In the genomic region with DNA sequence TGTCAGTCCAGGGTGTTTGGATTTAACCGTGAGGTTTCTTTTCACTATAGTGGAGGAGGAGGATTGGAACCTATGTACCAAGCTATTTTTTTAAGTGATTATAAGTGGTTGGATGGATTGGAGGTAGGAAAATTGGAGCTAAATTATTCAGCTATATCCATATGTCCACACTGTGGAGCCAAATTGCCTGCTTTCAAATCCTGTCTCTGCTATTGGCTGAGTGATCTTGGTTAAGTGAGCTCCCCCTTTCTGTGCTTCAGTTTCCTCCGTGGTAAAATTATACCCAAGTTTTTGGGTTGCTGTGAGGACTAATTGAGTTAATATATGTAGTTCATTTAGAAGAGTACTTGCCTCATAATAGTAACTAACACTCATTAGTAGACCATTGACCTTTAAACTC, we compare ENCODE assay signal across 9 cellular contexts. TPM values are rescaled to one million over a fixed set of nuclear protein-coding genes. Genes with fewer than 3 reads are reported as not detected.
DNase-seq lines count a peak whose midpoint lies in the region; ATAC-seq, FAIRE-seq and TF ChIP-seq lines count a peak whose summit lies in the region.
"Had no signal": no experiment of that assay in that cellular context is flagged by ENCODE, and none has a peak within 500 bp of the region (broad histone marks: within the 10 kb centered on the region; RNA-seq: fewer than 3 reads in every experiment).

No MANE protein-coding gene starts in this region.

- no peak overlapping the region for H3K4me3 Mint-ChIP-seq in activated T-helper 2 cell treated with anti-CD3 and anti-CD28 coated beads, Interferon-gamma antibody, Interleukin-2, Interleukin-4, amounts not matched to agents 10 μg/mL and 5 μg/mL and 100 μg/mL, durations not matched to agents 14 hours and 24 hours and 36 hours (ENCODE audit: low read depth)

- no peak overlapping the region for H3K27ac Mint-ChIP-seq in activated T-helper 2 cell treated with anti-CD3 and anti-CD28 coated beads, Interferon-gamma antibody, Interleukin-2, Interleukin-4, amounts not matched to agents 10 μg/mL and 5 μg/mL and 100 μg/mL, durations not matched to agents 14 hours and 24 hours and 36 hours

- no peaks in the 10 kb centered on the region for H4K20me1 ChIP-seq in endothelial cell of umbilical vein (replicated peaks; ENCODE audit: control insufficient read depth, extremely low read depth, insufficient read depth, low read length)

- H3K4me1 Mint-ChIP-seq in activated T-helper 2 cell treated with anti-CD3 and anti-CD28 coated beads, Interferon-gamma antibody, Interleukin-2, Interleukin-4, amounts not matched to agents 10 μg/mL and 5 μg/mL and 100 μg/mL, durations not matched to agents 14 hours and 24 hours and 36 hours (ENCODE audit: low read depth): peaks cover 29% of the 10 kb centered on the region

- CTCF ChIA-PET in endothelial cell of umbilical vein (lab: Charles Lee): interaction anchor here (0.7 to 2.2 kb wide), 23 partner anchors 8 to 974 kb away, joined by 3 to 37 read pairs (median 4); no protein-coding TSS in a partner anchor

- dilution Hi-C loops in endothelial cell of umbilical vein (cut with MboI; ENCODE audit: extremely low pct_ligation_motif_present, low sequenced_read_pairs): no loop called here

- intact Hi-C loops in endothelial cell of umbilical vein (cut with micrococcal nuclease): loop anchor here (1.0 to 10.0 kb wide), 3 partner anchors 306 to 464 kb away; a partner anchor contains a TSS
- intact Hi-C loops in activated T-helper 2 cell treated with anti-CD3 and anti-CD28 coated beads, Interferon-gamma antibody, Interleukin-2, Interleukin-4, amounts not matched to agents 10 μg/mL and 5 μg/mL and 100 μg/mL, durations not matched to agents 14 hours and 24 hours and 36 hours (cut with micrococcal nuclease): loop anchor here (5.0 kb wide), 1 partner anchor 304 kb away; no protein-coding TSS in a partner anchor

- TF ChIP-seq POLR2A in endothelial cell of umbilical vein (IDR thresholded peaks at IDR 0.05; ENCODE audit: low read depth, low read length): no peak

- H3K9me3 Mint-ChIP-seq in activated T-helper 2 cell treated with anti-CD3 and anti-CD28 coated beads, Interferon-gamma antibody, Interleukin-2, Interleukin-4, amounts not matched to agents 10 μg/mL and 5 μg/mL and 100 μg/mL, durations not matched to agents 14 hours and 24 hours and 36 hours: no peaks in the 10 kb centered on the region

- BruUV-seq in endothelial cell of umbilical vein (replicated peaks; lab: Mats Ljungman, UMichigan): no TSS peak

- ATAC-seq in GM18909 (IDR thresholded peaks at IDR 0.05; ENCODE audit: poor library complexity, unreplicated experiment): no peak

- no peak overlapping the region for H3K4me2 ChIP-seq in endothelial cell of umbilical vein (ENCODE audit: insufficient read depth, low read length)

- no peak overlapping the region for H2AFZ ChIP-seq in endothelial cell of umbilical vein (ENCODE audit: low read depth, low read length)
- H2AFZ ChIP-seq: parathyroid adenoma had no signal

- H3K9ac ChIP-seq in endothelial cell of umbilical vein (replicated peaks; ENCODE audit: extremely low read depth, insufficient read depth, low read length): no peak overlapping the region
- H3K9ac ChIP-seq: parathyroid adenoma had no signal

- no peaks in the 10 kb centered on the region for H3K9me3 ChIP-seq in endothelial cell of umbilical vein (replicated peaks; ENCODE audit: control insufficient read depth, insufficient read depth, low read length)

- H3K27ac ChIP-seq in endothelial cell of umbilical vein (ENCODE audit: insufficient read depth, low read depth, low read length): no peak overlapping the region
- H3K27ac ChIP-seq: parathyroid adenoma had no signal

- H3K4me1 ChIP-seq in endothelial cell of umbilical vein (ENCODE audit: control insufficient read depth, extremely low read depth, insufficient read depth, low read length): peaks cover 13% of the 10 kb centered on the region

- no peaks in the 10 kb centered on the region for H3K9me1 ChIP-seq in endothelial cell of umbilical vein (replicated peaks; ENCODE audit: control insufficient read depth, extremely low read depth, insufficient read depth, low read length)

- FAIRE-seq in A204.1 (lab: Jason Lieb, UNC) (peak; percentile 82), endothelial cell of umbilical vein (lab: Jason Lieb, UNC) (no peak)

- H3K36me3 ChIP-seq in endothelial cell of umbilical vein (ENCODE audit: control insufficient read depth in 2 of 2, extremely low read depth in 1 of 2, insufficient read depth in 2 of 2, low read length in 2 of 2): no peaks in the 10 kb centered on the region

- peaks cover 20% of the 10 kb centered on the region for H3K36me3 Mint-ChIP-seq in activated T-helper 2 cell treated with anti-CD3 and anti-CD28 coated beads, Interferon-gamma antibody, Interleukin-2, Interleukin-4, amounts not matched to agents 10 μg/mL and 5 μg/mL and 100 μg/mL, durations not matched to agents 14 hours and 24 hours and 36 hours (ENCODE audit: low read depth)

- POLR2A ChIA-PET in endothelial cell of umbilical vein (lab: Charles Lee): no interaction called here

- peaks cover 13% of the 10 kb centered on the region for H3K79me2 ChIP-seq in endothelial cell of umbilical vein (ENCODE audit: control insufficient read depth, insufficient read depth, low read length)

- DNase-seq in NCI-H748 treated with DMSO at 0.1 percent for 48 hours (lab: John Stamatoyannopoulos, UW): peak; percentile 14
- peak; percentile 43 for DNase-seq in endothelial cell of umbilical vein (ENCODE audit: low read depth, low spot score)
- DNase-seq in activated T-helper 2 cell treated with anti-CD3 and anti-CD28 coated beads, Interferon-gamma antibody, Interleukin-2, Interleukin-4, amounts not matched to agents 10 μg/mL and 5 μg/mL and 100 μg/mL, durations not matched to agents 14 hours and 24 hours and 36 hours (ENCODE audit: low spot score): no peak
- DNase-seq in activated CD8-positive, alpha-beta memory T cell treated with anti-CD3 and anti-CD28 coated beads, Interleukin-2, amount 50 U/mL, for 4 hours: no peak
- no peak for DNase-seq in Ammon's horn (ENCODE audit: low spot score)

- no peaks in the 10 kb centered on the region for H3K27me3 Mint-ChIP-seq in activated T-helper 2 cell treated with anti-CD3 and anti-CD28 coated beads, Interferon-gamma antibody, Interleukin-2, Interleukin-4, amounts not matched to agents 10 μg/mL and 5 μg/mL and 100 μg/mL, durations not matched to agents 14 hours and 24 hours and 36 hours (ENCODE audit: low read depth)

- no peaks in the 10 kb centered on the region for H3K27me3 ChIP-seq in endothelial cell of umbilical vein (ENCODE audit: control insufficient read depth in 2 of 2, insufficient read depth in 2 of 2, low read length in 2 of 2)

- peak; percentile 33 for TF ChIP-seq CTCF in GM12873 (IDR thresholded peaks at IDR 0.05; ENCODE audit: insufficient read depth, low read depth, low read length, missing control alignments)
- TF ChIP-seq CTCF in endothelial cell of umbilical vein (IDR thresholded peaks at IDR 0.05; ENCODE audit: extremely low read depth in 1 of 2, insufficient read depth in 1 of 2, low read depth in 1 of 2, low read length in 2 of 2): peak in 1 of 2 donors; percentile 19

- no peak overlapping the region for H3K4me3 ChIP-seq in endothelial cell of umbilical vein (replicated peaks in 1 of 3; ENCODE audit: insufficient read depth in 1 of 3, low read depth in 1 of 3, low read length in 3 of 3)

TF ChIP-seq in endothelial cell of umbilical vein, 7 proteins besides CTCF, POLR2A, EP300 and RAD21 (continues in another document):
- no peak for TF ChIP-seq POLR2AphosphoS5 (IDR thresholded peaks at IDR 0.05; ENCODE audit: insufficient read depth, low read depth, low read length)
- TF ChIP-seq FOS (IDR thresholded peaks at IDR 0.05; ENCODE audit: borderline replicate concordance, insufficient read depth, low read length): no peak
- TF ChIP-seq MYC (IDR thresholded peaks at IDR 0.05; ENCODE audit: low read depth, low read length): no peak

RNA-seq across cellular contexts. Expression of a gene that starts 2.5 kb away (rescaled TPM):
- 8.7 and 12.0 TPM in 2 replicates for total RNA-seq in endothelial cell of umbilical vein
- 1.2 and 1.3 TPM in 2 replicates for polyA plus RNA-seq in endothelial cell of umbilical vein
- 2.7 and 3.7 TPM in 2 replicates for polyA plus RNA-seq in endothelial cell of umbilical vein (2011; cell fraction: cytosol; rRNA removed)
- polyA plus RNA-seq in endothelial cell of umbilical vein (2011; cell fraction: nucleus; rRNA removed): 2.2 and 3.7 TPM in 2 replicates
- 3.3 and 10.0 TPM in 2 replicates for polyA plus RNA-seq in endothelial cell of umbilical vein (2012)
- 1.2 and 1.4 TPM in 2 replicates for polyA minus RNA-seq in endothelial cell of umbilical vein
- polyA minus RNA-seq in endothelial cell of umbilical vein (2011; cell fraction: cytosol; rRNA and poly(A)+ RNA removed): 4.8 TPM
- polyA minus RNA-seq in endothelial cell of umbilical vein (2011; cell fraction: nucleus; rRNA and poly(A)+ RNA removed): 7.3 and 12.5 TPM in 2 replicates
- 19.2 and 21.0 TPM in 2 replicates for total RNA-seq in activated T-helper 2 cell treated with anti-CD3 and anti-CD28 coated beads, Interferon-gamma antibody, Interleukin-2, Interleukin-4, amounts not matched to agents 10 μg/mL and 5 μg/mL and 100 μg/mL, durations not matched to agents 14 hours and 24 hours and 36 hours

RNA-seq across cellular contexts. Expression of a gene that starts 3.1 kb away (rescaled TPM):
- 36.1 and 41.6 TPM in 2 replicates for total RNA-seq in endothelial cell of umbilical vein
- polyA plus RNA-seq in endothelial cell of umbilical vein: 5.1 and 5.6 TPM in 2 replicates
- 8.6 and 9.1 TPM in 2 replicates for polyA plus RNA-seq in endothelial cell of umbilical vein (2011; cell fraction: cytosol; rRNA removed)
- 36.4 and 53.0 TPM in 2 replicates for polyA plus RNA-seq in endothelial cell of umbilical vein (2011; cell fraction: nucleus; rRNA removed)
- 27.1 and 39.0 TPM in 2 replicates for polyA plus RNA-seq in endothelial cell of umbilical vein (2012)
- 25.4 and 27.6 TPM in 2 replicates for polyA minus RNA-seq in endothelial cell of umbilical vein
- 26.7 TPM for polyA minus RNA-seq in endothelial cell of umbilical vein (2011; cell fraction: cytosol; rRNA and poly(A)+ RNA removed)
- polyA minus RNA-seq in endothelial cell of umbilical vein (2011; cell fraction: nucleus; rRNA and poly(A)+ RNA removed): 35.3 and 54.0 TPM in 2 replicates
- 73.2 and 75.5 TPM in 2 replicates for total RNA-seq in activated T-helper 2 cell treated with anti-CD3 and anti-CD28 coated beads, Interferon-gamma antibody, Interleukin-2, Interleukin-4, amounts not matched to agents 10 μg/mL and 5 μg/mL and 100 μg/mL, durations not matched to agents 14 hours and 24 hours and 36 hours

RNA-seq across cellular contexts. Expression of a gene that starts 34.7 kb away (rescaled TPM):
- total RNA-seq in endothelial cell of umbilical vein: 130 and 132 TPM in 2 replicates
- 25.0 and 32.8 TPM in 2 replicates for polyA plus RNA-seq in endothelial cell of umbilical vein
- polyA plus RNA-seq in endothelial cell of umbilical vein (2011; cell fraction: cytosol; rRNA removed): 45.8 and 47.2 TPM in 2 replicates
- 114 and 123 TPM in 2 replicates for polyA plus RNA-seq in endothelial cell of umbilical vein (2011; cell fraction: nucleus; rRNA removed)
- 93.9 and 138 TPM in 2 replicates for polyA plus RNA-seq in endothelial cell of umbilical vein (2012)
- polyA minus RNA-seq in endothelial cell of umbilical vein: 93.5 and 131 TPM in 2 replicates
- 107 TPM for polyA minus RNA-seq in endothelial cell of umbilical vein (2011; cell fraction: cytosol; rRNA and poly(A)+ RNA removed)
- 115 and 173 TPM in 2 replicates for polyA minus RNA-seq in endothelial cell of umbilical vein (2011; cell fraction: nucleus; rRNA and poly(A)+ RNA removed)
- total RNA-seq in activated T-helper 2 cell treated with anti-CD3 and anti-CD28 coated beads, Interferon-gamma antibody, Interleukin-2, Interleukin-4, amounts not matched to agents 10 μg/mL and 5 μg/mL and 100 μg/mL, durations not matched to agents 14 hours and 24 hours and 36 hours: 177 and 186 TPM in 2 replicates

Comparison
In these comparisons a context has a peak if more than half of its experiments do, and no peak if none do; other contexts are left out.
1. DNase-seq: peak in NCI-H748 treated with DMSO at 0.1 percent for 48 hours (single experiment) and endothelial cell of umbilical vein (single experiment); none in activated T-helper 2 cell treated with anti-CD3 and anti-CD28 coated beads, Interferon-gamma antibody, Interleukin-2, Interleukin-4, amounts not matched to agents 10 μg/mL and 5 μg/mL and 100 μg/mL, durations not matched to agents 14 hours and 24 hours and 36 hours (single experiment), activated CD8-positive, alpha-beta memory T cell treated with anti-CD3 and anti-CD28 coated beads, Interleukin-2, amount 50 U/mL, for 4 hours (single experiment) and Ammon's horn (single experiment).